In the genomic region with DNA sequence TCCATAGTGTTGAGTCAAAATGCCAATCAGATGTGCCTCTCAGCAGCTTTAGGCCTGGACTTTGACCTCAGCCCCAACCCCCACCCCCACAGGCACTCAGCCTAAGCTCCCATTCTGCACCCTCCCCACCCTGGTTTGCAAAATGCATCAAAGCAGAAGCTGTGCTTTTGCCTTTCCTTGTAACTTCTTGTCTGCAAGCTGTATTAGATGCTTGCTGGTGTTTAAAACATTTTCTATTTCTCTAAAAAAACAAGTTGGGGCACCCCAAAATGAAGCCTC, we compare ENCODE assay signal across 22 cellular contexts. TPM values are rescaled to one million over a fixed set of nuclear protein-coding genes. Genes with fewer than 3 reads are reported as not detected.
"Had no signal": no experiment of that assay in that cellular context is flagged by ENCODE, and none has a peak within 500 bp of the region (broad histone marks: within the 10 kb centered on the region; RNA-seq: fewer than 3 reads in every experiment).

No MANE protein-coding gene starts in this region.

- H3K36me3 ChIP-seq: suprapubic skin, vagina had no signal

- H3K9me3 ChIP-seq: psoas muscle, suprapubic skin, vagina had no signal

- DNase-seq: activated CD4-positive, alpha-beta T cell treated with anti-CD3 and anti-CD28 coated beads for 1 hour; activated CD8-positive, alpha-beta memory T cell treated with anti-CD3 and anti-CD28 coated beads for 24 hours; activated CD8-positive, alpha-beta memory T cell treated with anti-CD3 and anti-CD28 coated beads, Interleukin-2, amount 50 U/mL, for 48 hours; activated effector memory CD4-positive, alpha-beta T cell treated with Interleukin-2 at 50 U/mL for 16 hours; activated T-cell treated with anti-CD3 and anti-CD28 coated beads, Interleukin-2, amount 50 U/mL, for 48 hours; effector memory CD4-positive, alpha-beta T cell; hypothalamus; midbrain; psoas muscle; right cardiac atrium; small intestine; stimulated activated CD4-positive, alpha-beta T cell treated with anti-CD3 and anti-CD28 coated beads, Interleukin-4, amount 100 ng/mL, for 1 hour; stimulated activated naive CD8-positive, alpha-beta T cell treated with anti-CD3 and anti-CD28 coated beads, Interleukin-15, amount 100 ng/mL, for 72 hours had no signal

- H3K27me3 ChIP-seq: vagina had no signal

- H3K27ac ChIP-seq: psoas muscle, suprapubic skin, vagina had no signal

- H3K4me1 ChIP-seq: psoas muscle, suprapubic skin, vagina had no signal

- ATAC-seq: psoas muscle; right cardiac atrium; stimulated activated naive CD8-positive, alpha-beta T cell treated with anti-CD3 and anti-CD28 coated beads, Interleukin-15, amount 100 ng/mL, for 72 hours had no signal

- H3K9me3 Mint-ChIP-seq: activated naive CD4-positive, alpha-beta T cell treated with anti-CD3 and anti-CD28 coated beads, Interleukin-2, amount 50 U/mL, for 24 hours; neural crest cell; stimulated activated naive CD8-positive, alpha-beta T cell treated with anti-CD3 and anti-CD28 coated beads, Interleukin-15, amount 100 ng/mL, for 72 hours had no signal

- H3K4me3 ChIP-seq: lung, psoas muscle, suprapubic skin, vagina had no signal

- H3K4me1 Mint-ChIP-seq: activated naive CD4-positive, alpha-beta T cell treated with anti-CD3 and anti-CD28 coated beads, Interleukin-2, amount 50 U/mL, for 24 hours; stimulated activated naive CD8-positive, alpha-beta T cell treated with anti-CD3 and anti-CD28 coated beads, Interleukin-15, amount 100 ng/mL, for 72 hours had no signal

- H3K27ac Mint-ChIP-seq: activated naive CD4-positive, alpha-beta T cell treated with anti-CD3 and anti-CD28 coated beads, Interleukin-2, amount 50 U/mL, for 24 hours; dendritic cell treated with granulocyte-macrophage colony-stimulating factor and Interleukin-4, amounts not matched to agents 40 ng/mL and 50 ng/mL, for 4 days; stimulated activated naive CD8-positive, alpha-beta T cell treated with anti-CD3 and anti-CD28 coated beads, Interleukin-15, amount 100 ng/mL, for 72 hours had no signal

- H3K36me3 Mint-ChIP-seq: activated naive CD4-positive, alpha-beta T cell treated with anti-CD3 and anti-CD28 coated beads, Interleukin-2, amount 50 U/mL, for 24 hours had no signal

- H3K4me3 Mint-ChIP-seq: activated naive CD4-positive, alpha-beta T cell treated with anti-CD3 and anti-CD28 coated beads, Interleukin-2, amount 50 U/mL, for 24 hours; dendritic cell treated with granulocyte-macrophage colony-stimulating factor and Interleukin-4, amounts not matched to agents 40 ng/mL and 50 ng/mL, for 4 days; neural crest cell; stimulated activated naive CD8-positive, alpha-beta T cell treated with anti-CD3 and anti-CD28 coated beads, Interleukin-15, amount 100 ng/mL, for 72 hours had no signal

RNA-seq across cellular contexts. Expression of a gene that starts 38.5 kb away (rescaled TPM):
- total RNA-seq: neural crest cell; omental fat pad; psoas muscle; right cardiac atrium; T-helper 1 cell treated with Interleukin-12 subunit alpha and Interleukin-12 subunit beta and Interleukin-4 antibody, amounts not matched to agents 30 ng/mL and 1 ng/mL, for 36 hours; vagina had no signal
- polyA plus RNA-seq: keratinocyte, right cardiac atrium, small intestine had no signal
